Comparison of ENCODE assay signal across 8 cellular contexts in the genomic region with DNA sequence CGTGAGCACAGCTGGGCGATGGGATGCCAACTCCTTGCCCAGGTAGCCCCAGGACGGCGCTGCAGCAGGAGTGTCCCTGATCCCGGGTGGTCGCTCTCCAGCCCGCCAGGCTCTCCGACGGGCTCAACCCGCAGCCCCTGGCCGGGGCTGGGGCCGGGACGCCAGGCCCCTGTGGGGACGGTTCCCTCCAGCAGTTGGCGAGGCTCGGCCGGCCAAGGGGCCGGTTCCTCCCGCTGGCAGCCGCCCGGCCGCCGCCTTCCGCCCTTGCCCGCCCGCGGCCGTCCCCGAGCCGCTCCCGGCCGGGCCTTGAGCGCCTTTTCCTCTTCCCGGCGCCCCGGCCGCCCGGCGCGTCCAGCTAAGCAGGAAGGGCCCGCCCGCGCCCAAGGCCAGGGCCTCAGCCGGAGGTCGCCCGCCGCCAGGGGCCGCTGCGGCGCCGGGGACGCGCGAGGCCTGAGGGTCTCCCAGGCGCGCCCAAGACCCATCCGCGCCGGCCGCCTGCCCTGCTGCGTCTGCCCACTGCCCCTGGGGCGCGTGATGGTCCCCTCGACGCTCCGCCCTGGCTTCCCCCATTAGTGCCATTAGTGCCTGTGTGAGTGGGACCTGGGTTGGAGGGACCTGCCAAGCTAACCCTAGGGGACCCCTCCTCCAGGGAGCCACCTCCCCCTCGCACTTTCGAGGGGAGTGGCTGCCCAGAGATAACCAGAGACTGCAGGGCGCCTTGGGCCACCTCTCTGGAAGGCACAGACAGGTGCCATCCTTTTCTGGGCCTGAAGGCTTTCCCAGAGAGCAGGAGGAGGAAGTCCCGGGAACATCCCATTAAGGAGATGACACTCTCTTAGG.
DNase-seq lines count a peak whose midpoint lies in the region; ATAC-seq and TF ChIP-seq lines count a peak whose summit lies in the region.

No MANE protein-coding gene starts in this region.

- peaks cover 4% of the 10 kb centered on the region for H3K27me3 Mint-ChIP-seq in activated T-cell treated with anti-CD3 and anti-CD28 coated beads, Interleukin-2, amount 50 U/mL, for 4 hours (ENCODE audit: low read depth)
- peaks cover 16% of the 10 kb centered on the region for H3K27me3 Mint-ChIP-seq in glutamatergic neuron (ENCODE audit: unreplicated experiment)

- no peak overlapping the region for H3K27ac Mint-ChIP-seq in glutamatergic neuron (ENCODE audit: unreplicated experiment)

- peaks cover 43% of the 10 kb centered on the region for H3K4me1 Mint-ChIP-seq in activated T-cell treated with anti-CD3 and anti-CD28 coated beads, Interleukin-2, amount 50 U/mL, for 4 hours (ENCODE audit: low read depth)
- peaks cover 2% of the 10 kb centered on the region for H3K4me1 Mint-ChIP-seq in glutamatergic neuron (ENCODE audit: low read depth, unreplicated experiment)

- TF ChIP-seq CTCF in glutamatergic neuron (IDR thresholded peaks at IDR 0.05; ENCODE audit: partially characterized antibody, unreplicated experiment): peak; percentile 67
- peak; percentile 27 for TF ChIP-seq CTCF in retinal pigment epithelial cell (conservative IDR thresholded peaks at IDR 0.05; ENCODE audit: low read depth, low read length)

- no peaks in the 10 kb centered on the region for H3K36me3 ChIP-seq in HAP-1 (replicated peaks)

- no peaks in the 10 kb centered on the region for H3K9me3 Mint-ChIP-seq in activated T-cell treated with anti-CD3 and anti-CD28 coated beads, Interleukin-2, amount 50 U/mL, for 4 hours
- peaks cover 7% of the 10 kb centered on the region for H3K9me3 Mint-ChIP-seq in glutamatergic neuron (ENCODE audit: unreplicated experiment)

- in situ Hi-C loops in HAP-1 (cut with MboI; ENCODE audit: low sequenced_read_pairs): loop anchor here (25.0 kb wide), 1 partner anchor 457 kb away; a partner anchor contains a TSS

- no peak overlapping the region for H3K4me3 ChIP-seq in HAP-1
- H3K4me3 ChIP-seq in retinal pigment epithelial cell (ENCODE audit: low read length): no peak overlapping the region

- H3K9me3 ChIP-seq in HAP-1: no peaks in the 10 kb centered on the region

- peak overlapping the region; percentile 26 for H3K4me3 Mint-ChIP-seq in activated T-cell treated with anti-CD3 and anti-CD28 coated beads, Interleukin-2, amount 50 U/mL, for 4 hours
- peak overlapping the region; percentile 42 for H3K4me3 Mint-ChIP-seq in glutamatergic neuron (ENCODE audit: unreplicated experiment)

- H3K4me1 ChIP-seq in HAP-1: peaks cover 9% of the 10 kb centered on the region

- no peaks in the 10 kb centered on the region for H3K36me3 Mint-ChIP-seq in activated T-cell treated with anti-CD3 and anti-CD28 coated beads, Interleukin-2, amount 50 U/mL, for 4 hours (ENCODE audit: insufficient read depth)
- no peaks in the 10 kb centered on the region for H3K36me3 Mint-ChIP-seq in glutamatergic neuron (ENCODE audit: unreplicated experiment)

- peak; percentile 85 for DNase-seq in AG08396 (ENCODE audit: low spot score)
- DNase-seq in HAP-1 (ENCODE audit: low spot score in 2 of 2): peak; percentile 26 to 77
- DNase-seq in activated T-cell treated with anti-CD3 and anti-CD28 coated beads, Interleukin-2, amount 50 U/mL, for 4 hours: peak; percentile 20
- DNase-seq in glutamatergic neuron: peak; percentile 90
- DNase-seq in retinal pigment epithelial cell (ENCODE audit: low read depth): no peak

- H3K27me3 ChIP-seq in HAP-1 (ENCODE audit: low read depth): peaks cover 3% of the 10 kb centered on the region; the same call in 1 of the 2 replicates

- ATAC-seq in activated T-cell treated with anti-CD3 and anti-CD28 coated beads, Interleukin-2, amount 50 U/mL, for 4 hours: peak; percentile 42 to 47
- ATAC-seq in HG02759 (IDR thresholded peaks at IDR 0.05; ENCODE audit: unreplicated experiment) (no peak), GM21717 (IDR thresholded peaks at IDR 0.05; ENCODE audit: unreplicated experiment) (no peak), HG02938 (IDR thresholded peaks at IDR 0.05; ENCODE audit: unreplicated experiment) (no peak)

Comparison
In these comparisons a context has a peak if more than half of its experiments do, and no peak if none do; other contexts are left out.
1. ATAC-seq: peak in activated T-cell treated with anti-CD3 and anti-CD28 coated beads, Interleukin-2, amount 50 U/mL, for 4 hours (2 of 2); none in HG02759 (single experiment), GM21717 (single experiment) and HG02938 (single experiment).